Comparison of ENCODE assay signal across 9 cellular contexts in the genomic region with DNA sequence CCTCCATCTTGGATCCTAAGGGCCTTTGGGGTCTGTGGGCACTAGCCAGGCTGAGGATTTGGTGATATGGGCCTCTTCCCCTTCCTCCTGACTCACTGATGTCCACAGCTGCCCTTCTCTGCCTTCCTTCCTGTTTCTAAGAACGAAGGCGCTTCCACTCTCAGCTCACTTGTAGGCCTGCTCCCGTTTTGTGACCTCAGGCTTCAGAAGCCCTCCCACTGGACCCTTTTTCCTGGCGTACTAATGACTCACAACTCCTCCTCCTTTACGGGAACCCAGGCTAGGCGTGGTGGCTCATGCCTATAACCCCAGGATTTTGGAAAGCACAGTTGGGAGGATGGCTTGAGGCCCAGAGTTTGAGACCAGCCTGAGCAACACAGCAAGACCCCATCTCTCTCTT. TPM values are rescaled to one million over a fixed set of nuclear protein-coding genes. Genes with fewer than 3 reads are reported as not detected.
DNase-seq lines count a peak whose midpoint lies in the region; ATAC-seq and TF ChIP-seq lines count a peak whose summit lies in the region.
"Had no signal": no experiment of that assay in that cellular context is flagged by ENCODE, and none has a peak within 500 bp of the region (broad histone marks: within the 10 kb centered on the region; RNA-seq: fewer than 3 reads in every experiment).

No MANE protein-coding gene starts in this region.

- intact Hi-C loops in breast epithelium (cut with DNase I; ENCODE audit: low total_unique reads) = no loop called here
- intact Hi-C loops in right lobe of liver (cut with DNase I) = no loop called here

- H3K4me1 ChIP-seq in breast epithelium = no peaks in the 10 kb centered on the region
- H3K4me1 ChIP-seq in right lobe of liver = no peaks in the 10 kb centered on the region

- 82% methylated on average over 5 of the region's 6 CpGs for WGBS in right lobe of liver (ENCODE audit: insufficient coverage, low coverage, low lambda C conversion rate, missing lambda C conversion rate)

- TF ChIP-seq CTCF in breast epithelium (IDR thresholded peaks at IDR 0.05) (no peak), right lobe of liver (IDR thresholded peaks at IDR 0.05) (no peak)

- H3K36me3 ChIP-seq in breast epithelium (peaks cover 18% of the 10 kb centered on the region), right lobe of liver (peaks cover 4 to 81% (median 32%) of the 10 kb centered on the region in 4 donors)

- H3K4me3 ChIP-seq in breast epithelium = no peak overlapping the region
- H3K4me3 ChIP-seq in right lobe of liver = no peak overlapping the region
- H3K4me3 ChIP-seq: K562 had no signal

- H3K27me3 ChIP-seq in breast epithelium = no peaks in the 10 kb centered on the region
- H3K27me3 ChIP-seq in right lobe of liver = no peaks in the 10 kb centered on the region

- ATAC-seq in right lobe of liver (peak; percentile 72 to 83 (median 80)), GM19035 (IDR thresholded peaks at IDR 0.05; ENCODE audit: unreplicated experiment) (no peak)
- ATAC-seq: K562 had no signal

- TF ChIP-seq POLR2A in breast epithelium (IDR thresholded peaks at IDR 0.05) (no peak), right lobe of liver (IDR thresholded peaks at IDR 0.05) (no peak)

- DNase-seq in NOMO-1 (lab: John Stamatoyannopoulos, UW; ENCODE audit: unreplicated experiment in 2 of 2) = peak; percentile 70 to 88
- peak in 1 of 2 donors; percentile 24 for DNase-seq in breast epithelium (ENCODE audit: low spot score in 2 of 2)
- DNase-seq in right lobe of liver = peak in 1 of 3 donors; percentile 42
- no peak for DNase-seq in NCI-H446 (lab: John Stamatoyannopoulos, UW)
- no peak for DNase-seq in HT-29 (ENCODE audit: low spot score)
- DNase-seq in NCI-H2081 treated with DMSO at 0.1 percent for 48 hours (lab: John Stamatoyannopoulos, UW) = no peak

- H3K27ac ChIP-seq in breast epithelium (peak overlapping the region; percentile 52 to 93), right lobe of liver (peak overlapping the region in 2 of 3 donors; percentile 37 to 73), temporal lobe (ENCODE audit: low read depth, low read length) (peak overlapping the region; percentile 44)

- H3K9me3 ChIP-seq in breast epithelium = no peaks in the 10 kb centered on the region
- no peaks in the 10 kb centered on the region for H3K9me3 ChIP-seq in right lobe of liver

RNA-seq across cellular contexts. Expression of gene TMED1, which starts 55.6 kb away (rescaled TPM):
- total RNA-seq in breast epithelium (10 to 100 TPM; 27.2 to 51.2 (median 42.4) TPM), right lobe of liver (10 to 100 TPM; 19.1 to 24.1 (median 21.7) TPM), temporal lobe (8.1 TPM)
- 30.7 and 34.0 TPM in 2 replicates for total RNA-seq in HT-29 (2014; rRNA removed; shearing (Covaris generic))

Comparison
In these comparisons a context has a peak if more than half of its experiments do, and no peak if none do; other contexts are left out.
1. DNase-seq: peak in NOMO-1 (2 of 2); none in NCI-H446 (0 of 2), HT-29 (single experiment) and NCI-H2081 treated with DMSO at 0.1 percent for 48 hours (single experiment).
2. Peak in every context shown above with its lines, with median percentiles within 50 percentile points of each other: H3K27ac ChIP-seq.